ENCODE assay signal across 8 cellular contexts in the genomic region with DNA sequence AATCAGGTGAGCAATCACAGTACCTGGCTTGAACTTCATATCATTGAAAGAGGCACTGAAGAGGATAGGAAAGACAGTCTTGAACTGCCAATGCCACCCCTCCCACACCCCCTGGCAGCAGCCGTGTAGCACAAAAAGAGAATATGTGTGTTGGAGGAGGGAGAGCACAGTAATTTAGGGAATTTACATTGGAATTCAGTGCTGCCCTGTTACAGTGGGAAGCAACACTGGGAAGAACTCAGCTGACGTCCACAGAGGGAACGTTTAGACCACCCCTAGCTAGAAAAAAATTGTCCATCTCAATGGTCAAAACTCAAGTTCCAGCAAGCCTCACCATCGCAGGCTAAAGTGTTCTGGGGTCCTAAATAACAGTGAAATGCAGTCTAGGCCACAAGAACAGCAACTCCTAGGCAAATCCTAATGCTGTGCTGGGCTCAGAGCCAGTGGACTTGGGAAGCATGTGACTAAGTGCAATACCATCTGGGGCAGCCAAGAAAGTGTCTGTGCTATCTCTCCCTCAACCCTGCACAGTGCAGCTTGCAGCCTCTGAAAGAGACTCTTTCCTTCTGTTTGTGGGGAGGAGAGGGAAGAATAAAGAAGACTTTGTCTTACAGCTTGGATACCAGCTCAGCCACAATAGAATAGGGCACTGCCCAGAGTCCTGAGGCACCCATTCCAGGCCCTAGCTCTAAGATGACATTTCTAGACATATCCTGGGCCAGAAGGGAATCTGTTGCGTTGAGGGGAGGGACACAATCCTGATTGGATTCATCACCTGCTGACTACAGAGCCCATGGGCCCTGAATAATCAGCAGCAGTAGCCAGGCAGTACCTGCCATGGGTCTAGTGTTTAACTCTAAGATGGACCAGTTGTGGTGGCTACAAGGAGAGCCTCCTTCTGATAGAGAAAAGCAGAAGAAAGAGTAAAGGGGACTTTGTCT.
DNase-seq lines count a peak whose midpoint lies in the region; ATAC-seq, FAIRE-seq and TF ChIP-seq lines count a peak whose summit lies in the region.

No MANE protein-coding gene starts in this region.

- H3K36me3 ChIP-seq in kidney (ENCODE audit: control insufficient read depth in 1 of 2, insufficient read depth in 2 of 2, low read length in 2 of 2), result no peaks in the 10 kb centered on the region

- H3K9me3 ChIP-seq in kidney (ENCODE audit: control insufficient read depth in 1 of 2, low read length in 2 of 2), result no peaks in the 10 kb centered on the region

- H3K27ac ChIP-seq in kidney (ENCODE audit: low read depth in 2 of 2, low read length in 2 of 2) (peak overlapping the region in 1 of 2 donors; percentile 34), temporal lobe (ENCODE audit: low read depth, low read length) (peak overlapping the region; percentile 50)

- peak; percentile 13 for TF ChIP-seq CTCF in kidney (IDR thresholded peaks at IDR 0.05; ENCODE audit: borderline replicate concordance, extremely low read depth, insufficient read depth)

- DNase-seq in HTR-8/SVneo (ENCODE audit: insufficient read length, low spot score), result peak; percentile 34
- DNase-seq in brain pericyte (ENCODE audit: low read depth, low spot score), result peak; percentile 22
- peak; percentile 89 for DNase-seq in kidney
- DNase-seq in stimulated activated CD4-positive, alpha-beta T cell treated with anti-CD3 and anti-CD28 coated beads, Interleukin-4, amount 100 ng/mL, for 1 hour, result no peak
- no peak for DNase-seq in NCI-H1092 (lab: John Stamatoyannopoulos, UW)
- no peak for DNase-seq in activated naive CD4-positive, alpha-beta T cell treated with Interleukin-2 at 50 U/mL for 16 hours

- H3K9ac ChIP-seq in kidney (ENCODE audit: low read length in 2 of 2), result no peak overlapping the region

- FAIRE-seq in HTR-8/SVneo (lab: Jason Lieb, UNC) (peak; percentile 85), kidney (lab: Jason Lieb, UNC) (no peak)

- H3K4me3 ChIP-seq in kidney (ENCODE audit: low read length in 2 of 2), result no peak overlapping the region

- intact Hi-C loops in kidney (cut with DNase I), result no loop called here

- ATAC-seq in GM21825 (IDR thresholded peaks at IDR 0.05; ENCODE audit: unreplicated experiment), result no peak

- peaks cover 8 to 12% of the 10 kb centered on the region in 2 donors for H3K4me1 ChIP-seq in kidney (ENCODE audit: control insufficient read depth in 1 of 2, insufficient read depth in 1 of 2, low read depth in 1 of 2, low read length in 2 of 2)

Comparison
In these comparisons a context has a peak if more than half of its experiments do, and no peak if none do; other contexts are left out.
1. DNase-seq: peak in HTR-8/SVneo (single experiment), brain pericyte (single experiment) and kidney (single experiment); none in stimulated activated CD4-positive, alpha-beta T cell treated with anti-CD3 and anti-CD28 coated beads, Interleukin-4, amount 100 ng/mL, for 1 hour (single experiment), NCI-H1092 (single experiment) and activated naive CD4-positive, alpha-beta T cell treated with Interleukin-2 at 50 U/mL for 16 hours (single experiment).